ENCODE assay signal across 8 cellular contexts in genomic region chr5:134140530-134141201, GRCh38. TPM values are rescaled to one million over a fixed set of nuclear protein-coding genes. Genes with fewer than 3 reads are reported as not detected.
DNase-seq lines count a peak whose midpoint lies in the region; ATAC-seq and TF ChIP-seq lines count a peak whose summit lies in the region.

No MANE protein-coding gene starts in this region.

- H3K23ac ChIP-seq in IMR-90 (ENCODE audit: low read depth, low read length): no peak overlapping the region

- BruUV-seq in IMR-90 (replicated peaks; lab: Mats Ljungman, UMichigan): no TSS peak

- no peak overlapping the region for H3K4me3 Mint-ChIP-seq in activated naive CD4-positive, alpha-beta T cell treated with anti-CD3 and anti-CD28 coated beads, Interleukin-2, amount 50 U/mL, for 24 hours

- peak; percentile 82 for ATAC-seq in IMR-90 (ENCODE audit: low read depth)

- H3K27me3 ChIP-seq in IMR-90 (ENCODE audit: control insufficient read depth, insufficient read depth, low read length): no peaks in the 10 kb centered on the region

- H2BK20ac ChIP-seq in IMR-90 (ENCODE audit: low read depth, low read length): no peak overlapping the region

- H3K14ac ChIP-seq in IMR-90 (replicated peaks; ENCODE audit: low read depth, low read length): no peak overlapping the region

- H3K4me2 ChIP-seq in IMR-90 (ENCODE audit: low read depth, low read length): no peak overlapping the region

- intact Hi-C loops in IMR-90 (cut with micrococcal nuclease): loop anchor here (1.0 to 2.0 kb wide), 2 partner anchors 40 to 101 kb away; no protein-coding TSS in a partner anchor
- intact Hi-C loops in head of caudate nucleus (cut with DNase I): loop anchor here (5.0 kb wide), 1 partner anchor 98 kb away; no protein-coding TSS in a partner anchor
- intact Hi-C loops in posterior cingulate gyrus (cut with DNase I): loop anchor here (2.0 kb wide), 1 partner anchor 42 kb away; no protein-coding TSS in a partner anchor

- peaks cover 45 to 91% of the 10 kb centered on the region in 2 experiments for H3K79me1 ChIP-seq in IMR-90 (ENCODE audit: low read depth in 1 of 2, low read length in 2 of 2)

- H3K9me3 Mint-ChIP-seq in activated naive CD4-positive, alpha-beta T cell treated with anti-CD3 and anti-CD28 coated beads, Interleukin-2, amount 50 U/mL, for 24 hours: no peaks in the 10 kb centered on the region

- H3K27me3 Mint-ChIP-seq in activated naive CD4-positive, alpha-beta T cell treated with anti-CD3 and anti-CD28 coated beads, Interleukin-2, amount 50 U/mL, for 24 hours: no peaks in the 10 kb centered on the region

- in situ Hi-C loops in GM13977 (cut with MboI; ENCODE audit: low pct_unique_long_range_greater_than_20kb, low sequenced_read_pairs, unreplicated experiment): no loop called here
- in situ Hi-C loops in IMR-90 (cut with MboI; ENCODE audit: low sequenced_read_pairs): no loop called here

- H3K9me1 ChIP-seq in IMR-90 (ENCODE audit: insufficient read depth, low read length): peaks cover 6% of the 10 kb centered on the region; the same call in 1 of the 2 replicates

- H3K27ac ChIP-seq in IMR-90 (ENCODE audit: insufficient read depth, low read length) (no peak overlapping the region), RWPE1 (peak overlapping the region; percentile 65)

- no peak overlapping the region for H4K5ac ChIP-seq in IMR-90 (ENCODE audit: low read depth, low read length)

- no peak overlapping the region for H2AK5ac ChIP-seq in IMR-90 (ENCODE audit: low read depth, low read length)

- peak; percentile 74 for DNase-seq in AG08395 (ENCODE audit: low spot score)
- peak; percentile 66 for DNase-seq in GM13977 (ENCODE audit: low spot score)
- peak; percentile 71 for DNase-seq in IMR-90
- peak; percentile 93 for DNase-seq in RWPE1 (ENCODE audit: low spot score)
- peak in 40 of 42 donors; percentile 39 to 85 (median 70) for DNase-seq in head of caudate nucleus
- peak in 9 of 10 donors; percentile 57 to 95 (median 68) for DNase-seq in posterior cingulate gyrus
- no peak for DNase-seq in NCI-H2107 (lab: John Stamatoyannopoulos, UW)

- H3K4me1 ChIP-seq in IMR-90 (ENCODE audit: control insufficient read depth, insufficient read depth, low read length): peaks cover 13% of the 10 kb centered on the region

- no peaks in the 10 kb centered on the region for H3K9me3 ChIP-seq in IMR-90 (ENCODE audit: control insufficient read depth, insufficient read depth, low read length)

- no peak overlapping the region for H2BK15ac ChIP-seq in IMR-90 (ENCODE audit: low read depth, low read length)

- no peak for TF ChIP-seq POLR2A in IMR-90 (IDR thresholded peaks at IDR 0.05; ENCODE audit: low read depth, low read length)

- H4K8ac ChIP-seq in IMR-90 (ENCODE audit: low read depth in 2 of 2, low read length in 2 of 2): no peak overlapping the region

- no peak overlapping the region for H3K18ac ChIP-seq in IMR-90 (ENCODE audit: low read depth, low read length)

- 50% methylated on average over 2 of the region's 8 CpGs; no CpG with 5 or more reads in 1 of the 2 experiments for WGBS in IMR-90 (ENCODE audit: extremely low coverage in 2 of 2, insufficient read length in 1 of 2), 2 experiments

- H3K4me1 Mint-ChIP-seq in activated naive CD4-positive, alpha-beta T cell treated with anti-CD3 and anti-CD28 coated beads, Interleukin-2, amount 50 U/mL, for 24 hours: peaks cover 73% of the 10 kb centered on the region

- H2AFZ ChIP-seq in IMR-90 (replicated peaks; ENCODE audit: low read length, poor library complexity): peak overlapping the region; percentile 27

- no peak overlapping the region for H2BK120ac ChIP-seq in IMR-90 (ENCODE audit: low read depth, low read length)

- peaks cover 51% of the 10 kb centered on the region for H3K36me3 ChIP-seq in IMR-90 (ENCODE audit: control insufficient read depth, insufficient read depth, low read length)

- H3K4me3 ChIP-seq in IMR-90 (ENCODE audit: insufficient read depth, low read depth, low read length): no peak overlapping the region

- CTCF ChIA-PET in IMR-90 (lab: Yijun Ruan, JAX): interaction anchor here (0.5 to 3.2 kb wide), 8 partner anchors 9 to 246 kb away, joined by 3 to 47 read pairs (median 4); no protein-coding TSS in a partner anchor
- CTCF ChIA-PET in RWPE1 (lab: Yijun Ruan, JAX): interaction anchor here (0.6 to 11.4 kb wide), 21 partner anchors 9 to 551 kb away, joined by 3 to 219 read pairs (median 5); no protein-coding TSS in a partner anchor

- peak overlapping the region; percentile 23 for H3K27ac Mint-ChIP-seq in activated naive CD4-positive, alpha-beta T cell treated with anti-CD3 and anti-CD28 coated beads, Interleukin-2, amount 50 U/mL, for 24 hours

- H3K36me3 Mint-ChIP-seq in activated naive CD4-positive, alpha-beta T cell treated with anti-CD3 and anti-CD28 coated beads, Interleukin-2, amount 50 U/mL, for 24 hours: peaks cover 13% of the 10 kb centered on the region

- no peak overlapping the region for H2AK9ac ChIP-seq in IMR-90 (replicated peaks; ENCODE audit: low read depth, low read length, poor library complexity)

- no peak overlapping the region for H3K9ac ChIP-seq in IMR-90 (ENCODE audit: low read depth, low read length)

- POLR2A ChIA-PET in IMR-90 (lab: Charles Lee; ENCODE audit: unreplicated experiment): no interaction called here
- POLR2A ChIA-PET in RWPE1 (lab: Yijun Ruan, JAX; ENCODE audit: low non-redundant PET): interaction anchor here (0.5 kb wide), 2 partner anchors 13 to 95 kb away, joined by 3 read pairs; no protein-coding TSS in a partner anchor

- H4K20me1 ChIP-seq in IMR-90 (ENCODE audit: insufficient read depth, low read length): peaks cover 82% of the 10 kb centered on the region

- peak; percentile 70 for TF ChIP-seq RAD21 in IMR-90 (IDR thresholded peaks at IDR 0.05; ENCODE audit: low read length)

- H2BK5ac ChIP-seq in IMR-90 (ENCODE audit: low read depth, low read length, poor library complexity, severe bottlenecking): no peak overlapping the region

- dilution Hi-C loops in IMR-90 (cut with HindIII; ENCODE audit: low sequenced_read_pairs, unreplicated experiment): no loop called here

- no peak overlapping the region for H3K4ac ChIP-seq in IMR-90 (ENCODE audit: low read depth, low read length)

- H3K56ac ChIP-seq in IMR-90 (ENCODE audit: extremely low read depth, insufficient read depth, low read length): no peak overlapping the region

- H4K91ac ChIP-seq in IMR-90 (ENCODE audit: insufficient read depth, low read depth, low read length): no peak overlapping the region

- TF ChIP-seq CTCF in GM13977 (IDR thresholded peaks at IDR 0.05; ENCODE audit: extremely low read depth, insufficient read depth, missing control alignments): peak; percentile 71
- peak; percentile 75 for TF ChIP-seq CTCF in IMR-90 (conservative IDR thresholded peaks at IDR 0.05; ENCODE audit: low read depth, low read length)
- TF ChIP-seq CTCF in RWPE1 (conservative IDR thresholded peaks at IDR 0.05; ENCODE audit: low read depth): peak; percentile 93

TF ChIP-seq in IMR-90, 13 proteins besides CTCF, POLR2A, EP300 and RAD21:
- no peak for TF ChIP-seq MXI1 (IDR thresholded peaks at IDR 0.05; ENCODE audit: borderline replicate concordance, low read depth, low read length)
- TF ChIP-seq ELK1 (IDR thresholded peaks at IDR 0.05; ENCODE audit: borderline replicate concordance, low read depth, low read length): no peak
- TF ChIP-seq NFE2L2 (IDR thresholded peaks at IDR 0.05; ENCODE audit: low read depth, low read length): no peak
- peak; percentile 84 for TF ChIP-seq SMC3 (IDR thresholded peaks at IDR 0.05; ENCODE audit: low read depth, low read length)
TF ChIP-seq in IMR-90: peak in this region for 1.

RNA-seq across cellular contexts. Expression of gene TCF7, which starts 26.2 kb away (rescaled TPM):
- 0.83 and 1.3 TPM in 2 replicates for total RNA-seq in IMR-90 (2012; rRNA removed)
- 3.4 and 3.8 TPM in 2 replicates for polyA plus RNA-seq in IMR-90 (2012; rRNA removed)
- polyA plus RNA-seq in IMR-90 (2012; cell fraction: cytosol; rRNA removed): 2.4 and 3.0 TPM in 2 replicates
- 4.0 and 4.2 TPM in 2 replicates for polyA plus RNA-seq in IMR-90 (2012; cell fraction: nucleus; rRNA removed; ENCODE audit: low replicate concordance)

RNA-seq across cellular contexts. Expression of gene SKP1, which starts 36.1 kb away (rescaled TPM):
- total RNA-seq in IMR-90 (2012; rRNA removed): 206 and 360 TPM in 2 replicates
- polyA plus RNA-seq in IMR-90 (2012; rRNA removed): 512 and 618 TPM in 2 replicates
- 90.2 and 168 TPM in 2 replicates for polyA plus RNA-seq in IMR-90 (2012; cell fraction: cytosol; rRNA removed)
- polyA plus RNA-seq in IMR-90 (2012; cell fraction: nucleus; rRNA removed; ENCODE audit: low replicate concordance): 18.3 and 186 TPM in 2 replicates
